Comparison of ENCODE assay signal across 25 cellular contexts in the genomic region with DNA sequence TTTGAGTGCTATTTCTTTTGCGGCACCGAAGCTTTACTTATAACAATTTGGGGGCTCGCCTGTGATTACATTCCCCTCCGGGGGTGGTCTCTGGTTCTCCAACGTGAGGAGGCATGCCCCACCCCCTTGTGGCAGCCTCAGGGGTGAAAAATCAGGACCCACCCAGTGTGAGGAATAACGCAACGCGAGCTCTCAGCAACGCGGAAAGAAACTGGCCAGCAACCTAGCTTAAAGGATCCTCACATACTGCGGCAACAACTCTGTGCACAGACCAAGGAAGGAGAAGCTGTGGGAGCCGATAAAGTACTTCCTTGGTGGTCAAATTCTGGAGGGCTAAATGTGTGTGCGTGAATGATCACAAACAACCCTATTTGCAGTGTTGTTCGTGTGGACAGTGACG. TPM values are rescaled to one million over a fixed set of nuclear protein-coding genes. Genes with fewer than 3 reads are reported as not detected.
DNase-seq lines count a peak whose midpoint lies in the region; ATAC-seq and TF ChIP-seq lines count a peak whose summit lies in the region.
"Had no signal": no experiment of that assay in that cellular context is flagged by ENCODE, and none has a peak within 500 bp of the region (broad histone marks: within the 10 kb centered on the region; RNA-seq: fewer than 3 reads in every experiment).

No MANE protein-coding gene starts in this region.

- H3K4me1 ChIP-seq in HCT116 (ENCODE audit: control insufficient read depth in 1 of 2, insufficient read depth in 2 of 2, low read length in 2 of 2) = peaks cover 9 to 41% of the 10 kb centered on the region in 2 experiments
- no peaks in the 10 kb centered on the region for H3K4me1 ChIP-seq in RWPE2 (ENCODE audit: insufficient read depth, poor library complexity, severe bottlenecking)
- no peaks in the 10 kb centered on the region for H3K4me1 ChIP-seq in esophagus muscularis mucosa
- no peaks in the 10 kb centered on the region for H3K4me1 ChIP-seq in neural progenitor cell
- H3K4me1 ChIP-seq in colonic mucosa = no peaks in the 10 kb centered on the region
- H3K4me1 ChIP-seq in right atrium auricular region = no peaks in the 10 kb centered on the region
- H3K4me1 ChIP-seq: A549; BE2C; BLaER1 treated with 17β-estradiol and CSF1 and Interleukin-3, amounts not matched to agents 10 nM and 100 nM; HAP-1 had no signal

- H3K36me3 ChIP-seq in HCT116 (ENCODE audit: control insufficient read depth in 1 of 2, insufficient read depth in 2 of 2, low read length in 2 of 2) (no peaks in the 10 kb centered on the region), RWPE2 (ENCODE audit: low read depth) (no peaks in the 10 kb centered on the region), esophagus muscularis mucosa (no peaks in the 10 kb centered on the region), neural progenitor cell (no peaks in the 10 kb centered on the region), colonic mucosa (no peaks in the 10 kb centered on the region), right atrium auricular region (no peaks in the 10 kb centered on the region)
- H3K36me3 ChIP-seq: BE2C; BLaER1 treated with 17β-estradiol and CSF1 and Interleukin-3, amounts not matched to agents 10 nM and 100 nM; HAP-1 had no signal

- H3K4me1 Mint-ChIP-seq in neural progenitor cell (peaks cover 2% of the 10 kb centered on the region), chondrocyte (ENCODE audit: low read depth) (no peaks in the 10 kb centered on the region)
- H3K4me1 Mint-ChIP-seq: CD14-positive monocyte; CD8-positive, alpha-beta memory T cell had no signal

- intact Hi-C loops in HCT116 (cut with micrococcal nuclease) (no loop called here), esophagus muscularis mucosa (cut with DNase I) (no loop called here), colonic mucosa (cut with DNase I) (no loop called here)

- H3F3A ChIP-seq in neural progenitor cell (ENCODE audit: low read depth) = no peaks in the 10 kb centered on the region

- CTCF ChIA-PET in HCT116 (lab: Charles Lee) = interaction anchor here (1.0 to 1.4 kb wide), 2 partner anchors 10 to 78 kb away, joined by 3 to 4 read pairs; no protein-coding TSS in a partner anchor

- H3K36me3 Mint-ChIP-seq in neural progenitor cell (no peaks in the 10 kb centered on the region), chondrocyte (ENCODE audit: low read depth) (peaks cover 2% of the 10 kb centered on the region)
- H3K36me3 Mint-ChIP-seq: CD14-positive monocyte; CD8-positive, alpha-beta memory T cell had no signal

- no peak for DNase-seq in HCT116 (ENCODE audit: low read depth, low spot score)
- no peak for DNase-seq in RWPE2 (ENCODE audit: low spot score)
- DNase-seq in esophagus muscularis mucosa (ENCODE audit: extremely low spot score) = peak; percentile 53
- DNase-seq in neural progenitor cell (ENCODE audit: low spot score) = no peak
- no peak for DNase-seq in chondrocyte (ENCODE audit: low spot score)
- no peak for DNase-seq in colonic mucosa
- DNase-seq in right atrium auricular region (ENCODE audit: low spot score) = no peak
- DNase-seq in NCI-H524 treated with DMSO at 0.1 percent for 48 hours (lab: John Stamatoyannopoulos, UW) = no peak
- DNase-seq: 8988T; ACHN; AML-193; BE2C; CD4-positive, alpha-beta T cell; CD8-positive, alpha-beta memory T cell; DMS 273 treated with DMSO at 0.1 percent for 48 hours; DMS79; EL; GDM1 had no signal

- H2AFZ ChIP-seq in HCT116 (ENCODE audit: low read depth, low read length, poor library complexity, severe bottlenecking) (no peak overlapping the region), neural progenitor cell (replicated peaks) (peak overlapping the region; percentile 50)
- H2AFZ ChIP-seq: GM23338 had no signal

- H4K20me1 ChIP-seq in HCT116 (ENCODE audit: insufficient read depth) (no peaks in the 10 kb centered on the region), neural progenitor cell (ENCODE audit: low read depth) (no peaks in the 10 kb centered on the region)
- H4K20me1 ChIP-seq: BLaER1 treated with 17β-estradiol and CSF1 and Interleukin-3, amounts not matched to agents 10 nM and 100 nM had no signal

- H3K9me3 Mint-ChIP-seq in neural progenitor cell (no peaks in the 10 kb centered on the region), chondrocyte (ENCODE audit: low read depth) (no peaks in the 10 kb centered on the region)
- H3K9me3 Mint-ChIP-seq: CD4-positive, alpha-beta T cell; CD8-positive, alpha-beta memory T cell had no signal

- H3K4me3 Mint-ChIP-seq in neural progenitor cell (no peak overlapping the region), chondrocyte (ENCODE audit: unreplicated experiment) (no peak overlapping the region)
- H3K4me3 Mint-ChIP-seq: CD4-positive, alpha-beta T cell; CD8-positive, alpha-beta memory T cell; GM23338 had no signal

- ATAC-seq in HCT116 (peak; percentile 67), RWPE2 (ENCODE audit: low read depth) (no peak)
- ATAC-seq: A549, GM12878, GM23338 had no signal

- RAD21 ChIA-PET in HCT116 (lab: Charles Lee; ENCODE audit: low non-redundant PET in 1 of 2, low total read pairs in 2 of 2, uncharacterized antibody in 2 of 2, unreplicated experiment in 2 of 2) = no interaction called here

- no peak for TF ChIP-seq EP300 in esophagus muscularis mucosa (IDR thresholded peaks at IDR 0.05)

- H3K27me3 ChIP-seq in HCT116 (ENCODE audit: insufficient read depth, low read length) = no peaks in the 10 kb centered on the region
- H3K27me3 ChIP-seq in RWPE2 (ENCODE audit: insufficient read depth, poor library complexity, severe bottlenecking) = no peaks in the 10 kb centered on the region
- H3K27me3 ChIP-seq in esophagus muscularis mucosa = peaks cover 0 to 8% (median 0%) of the 10 kb centered on the region in 4 donors
- H3K27me3 ChIP-seq in neural progenitor cell = no peaks in the 10 kb centered on the region
- no peaks in the 10 kb centered on the region for H3K27me3 ChIP-seq in colonic mucosa
- no peaks in the 10 kb centered on the region for H3K27me3 ChIP-seq in right atrium auricular region
- H3K27me3 ChIP-seq: BLaER1 treated with 17β-estradiol and CSF1 and Interleukin-3, amounts not matched to agents 10 nM and 100 nM had no signal

- no peak; a peak in 1 of 6 replicates for TF ChIP-seq CTCF in HCT116 (IDR thresholded peaks at IDR 0.05 in 2 of 3, conservative IDR thresholded peaks at IDR 0.05 in 1 of 3; ENCODE audit: borderline replicate concordance in 1 of 3, insufficient read depth in 1 of 3, low read depth in 2 of 3, low read length in 2 of 3)
- TF ChIP-seq CTCF in RWPE2 (IDR thresholded peaks at IDR 0.05; ENCODE audit: poor library complexity, severe bottlenecking) = no peak
- TF ChIP-seq CTCF in esophagus muscularis mucosa (IDR thresholded peaks at IDR 0.05) = no peak
- no peak for TF ChIP-seq CTCF in neural progenitor cell (IDR thresholded peaks at IDR 0.05)
- no peak for TF ChIP-seq CTCF in chondrocyte (IDR thresholded peaks at IDR 0.05)
- no peak for TF ChIP-seq CTCF in colonic mucosa (IDR thresholded peaks at IDR 0.05)
- TF ChIP-seq CTCF in right atrium auricular region (IDR thresholded peaks at IDR 0.05) = no peak

- no peaks in the 10 kb centered on the region for H3K9me3 ChIP-seq in HCT116 (ENCODE audit: control insufficient read depth in 1 of 2, insufficient read depth in 1 of 2, low read depth in 1 of 2, low read length in 2 of 2)
- H3K9me3 ChIP-seq in RWPE2 (ENCODE audit: severe bottlenecking) = no peaks in the 10 kb centered on the region
- H3K9me3 ChIP-seq in esophagus muscularis mucosa = no peaks in the 10 kb centered on the region
- H3K9me3 ChIP-seq in neural progenitor cell (ENCODE audit: low read depth) = no peaks in the 10 kb centered on the region
- H3K9me3 ChIP-seq in colonic mucosa = no peaks in the 10 kb centered on the region
- H3K9me3 ChIP-seq in right atrium auricular region = no peaks in the 10 kb centered on the region
- H3K9me3 ChIP-seq: A549, BE2C, HAP-1 had no signal

- no peak overlapping the region for H3K27ac Mint-ChIP-seq in neural progenitor cell
- no peak overlapping the region for H3K27ac Mint-ChIP-seq in chondrocyte (ENCODE audit: unreplicated experiment)
- H3K27ac Mint-ChIP-seq: CD14-positive monocyte; CD4-positive, alpha-beta T cell; CD8-positive, alpha-beta memory T cell; GM23338 had no signal

- no peak for TF ChIP-seq RAD21 in HCT116 (IDR thresholded peaks at IDR 0.05; ENCODE audit: low read depth)

- H3K27ac ChIP-seq in HCT116 (ENCODE audit: low read depth, low read length) (peak overlapping the region; percentile 30), RWPE2 (ENCODE audit: poor library complexity, severe bottlenecking) (peak overlapping the region; percentile 31), esophagus muscularis mucosa (replicated peaks in 1 of 4) (no peak overlapping the region), neural progenitor cell (no peak overlapping the region), colonic mucosa (no peak overlapping the region), right atrium auricular region (no peak overlapping the region)
- H3K27ac ChIP-seq: A549; BLaER1 treated with 17β-estradiol and CSF1 and Interleukin-3, amounts not matched to agents 10 nM and 100 nM had no signal

- no peaks in the 10 kb centered on the region for H3K79me2 ChIP-seq in HCT116 (ENCODE audit: insufficient read depth, low read length)
- no peaks in the 10 kb centered on the region for H3K79me2 ChIP-seq in neural progenitor cell (ENCODE audit: low read depth)

- peak overlapping the region; percentile 41 to 56 for H3K4me3 ChIP-seq in HCT116 (replicated peaks in 1 of 2; ENCODE audit: low read depth in 1 of 2, low read length in 2 of 2)
- no peak overlapping the region for H3K4me3 ChIP-seq in RWPE2 (ENCODE audit: severe bottlenecking)
- no peak overlapping the region for H3K4me3 ChIP-seq in esophagus muscularis mucosa
- H3K4me3 ChIP-seq in neural progenitor cell = no peak overlapping the region
- H3K4me3 ChIP-seq in colonic mucosa = no peak overlapping the region
- H3K4me3 ChIP-seq in right atrium auricular region = no peak overlapping the region
- H3K4me3 ChIP-seq: A549; BLaER1 treated with 17β-estradiol and CSF1 and Interleukin-3, amounts not matched to agents 10 nM and 100 nM; GM12878; GM23338; HAP-1 had no signal

- H3K27me3 Mint-ChIP-seq in neural progenitor cell (ENCODE audit: insufficient read depth, low read depth) (peaks cover 8% of the 10 kb centered on the region), chondrocyte (ENCODE audit: low read depth) (peaks cover 53% of the 10 kb centered on the region)

- H3K4me2 ChIP-seq in HCT116 (ENCODE audit: low read length) = peak overlapping the region; percentile 72
- H3K4me2 ChIP-seq in neural progenitor cell = no peak overlapping the region
- H3K4me2 ChIP-seq: A549; BLaER1 treated with 17β-estradiol and CSF1 and Interleukin-3, amounts not matched to agents 10 nM and 100 nM; GM23338 had no signal

- BruUV-seq in HCT116 (replicated peaks; lab: Mats Ljungman, UMichigan) = TSS peak; percentile 95

- H3K9me2 ChIP-seq in HCT116 (ENCODE audit: insufficient read depth) = no peaks in the 10 kb centered on the region

- POLR2A ChIA-PET in HCT116 (lab: Charles Lee) = interaction anchor here (1.2 to 1.5 kb wide), 4 partner anchors 9 to 86 kb away, joined by 3 to 5 read pairs (median 4); partner anchors contain the start of genes ACY1, PARP3 and RRP9

- peak overlapping the region; percentile 61 for H3K9ac ChIP-seq in HCT116 (ENCODE audit: low read length)
- no peak overlapping the region for H3K9ac ChIP-seq in neural progenitor cell
- H3K9ac ChIP-seq in colonic mucosa (ENCODE audit: low read depth in 2 of 2, low read length in 2 of 2) = no peak overlapping the region
- H3K9ac ChIP-seq: BLaER1 treated with 17β-estradiol and CSF1 and Interleukin-3, amounts not matched to agents 10 nM and 100 nM had no signal

- TF ChIP-seq POLR2A in HCT116 (IDR thresholded peaks at IDR 0.05; ENCODE audit: borderline replicate concordance, extremely low read depth, insufficient read depth, insufficient read length) (no peak), esophagus muscularis mucosa (IDR thresholded peaks at IDR 0.05; ENCODE audit: low read depth) (no peak)

- WGBS in esophagus muscularis mucosa = 89% methylated on average over 15 of the region's 15 CpGs

RNA-seq across cellular contexts. Expression of gene IQCF1, which starts 5.8 kb away (rescaled TPM):
- total RNA-seq in HCT116 (2021; ENCODE audit: unreplicated experiment) (0.66 TPM), esophagus muscularis mucosa (not detected), neural progenitor cell (ENCODE audit: low replicate concordance) (not detected in 2 replicates), chondrocyte (not detected in 3 replicates), colonic mucosa (not detected), right atrium auricular region (not detected)
- 0.96 and 1.3 TPM in 2 replicates for polyA plus RNA-seq in HCT116 (2012)
- total RNA-seq: CD4-positive, alpha-beta T cell; CD8-positive, alpha-beta memory T cell; GM12878; GM23338; H4 had no signal
- polyA plus RNA-seq: A549; CD14-positive monocyte; CD8-positive, alpha-beta memory T cell; GM12878; GM23338 had no signal

RNA-seq across cellular contexts. Expression of gene IQCF5, which starts 22.0 kb away (rescaled TPM):
- total RNA-seq in HCT116 (2021; ENCODE audit: unreplicated experiment) (not detected), esophagus muscularis mucosa (not detected), neural progenitor cell (ENCODE audit: low replicate concordance) (not detected in 2 replicates), chondrocyte (not detected in 3 replicates), colonic mucosa (not detected), right atrium auricular region (not detected)
- polyA plus RNA-seq in HCT116 (2012) = not detected in 2 replicates
- total RNA-seq: CD4-positive, alpha-beta T cell; CD8-positive, alpha-beta memory T cell; GM12878; GM23338; H4 had no signal
- polyA plus RNA-seq: A549; CD14-positive monocyte; CD8-positive, alpha-beta memory T cell; GM12878; GM23338 had no signal

RNA-seq across cellular contexts. Expression of gene IQCF2, which starts 36.0 kb away (rescaled TPM):
- total RNA-seq in HCT116 (2021; ENCODE audit: unreplicated experiment) = not detected
- not detected in 2 replicates for polyA plus RNA-seq in HCT116 (2012)
- not detected for total RNA-seq in esophagus muscularis mucosa
- total RNA-seq in neural progenitor cell (ENCODE audit: low replicate concordance) = not detected in 2 replicates
- total RNA-seq in chondrocyte = not detected in 3 replicates
- not detected for total RNA-seq in colonic mucosa
- not detected for total RNA-seq in right atrium auricular region
- total RNA-seq: CD4-positive, alpha-beta T cell; CD8-positive, alpha-beta memory T cell; GM12878; GM23338; H4 had no signal
- polyA plus RNA-seq: A549; CD14-positive monocyte; CD8-positive, alpha-beta memory T cell; GM12878; GM23338 had no signal

RNA-seq across cellular contexts. Expression of gene RRP9, which starts 44.3 kb away (rescaled TPM):
- total RNA-seq in HCT116 (2021; ENCODE audit: unreplicated experiment) (71.3 TPM), esophagus muscularis mucosa (10 to 100 TPM in 3 of 4 donors, 1 to 10 TPM in 1; 9.6 to 20.7 (median 15.5) TPM), neural progenitor cell (ENCODE audit: low replicate concordance) (10.5 and 20.1 TPM in 2 replicates), chondrocyte (18.0 to 21.0 TPM (median 19.7 TPM) in 3 replicates), colonic mucosa (10 to 100 TPM in 1 of 2 donors, 1 to 10 TPM in 1; 9.6 to 24.7 TPM), right atrium auricular region (10 to 100 TPM in 1 of 2 donors, 1 to 10 TPM in 1; 6.3 to 11.1 TPM)
- 54.7 and 62.5 TPM in 2 replicates for polyA plus RNA-seq in HCT116 (2012)

RNA-seq across cellular contexts. Expression of gene PARP3, which starts 44.8 kb away (rescaled TPM):
- total RNA-seq in HCT116 (2021; ENCODE audit: unreplicated experiment) = 17.5 TPM
- polyA plus RNA-seq in HCT116 (2012) = 22.8 and 26.5 TPM in 2 replicates
- 10 to 100 TPM; 22.9 to 37.9 (median 30.1) TPM for total RNA-seq in esophagus muscularis mucosa
- total RNA-seq in neural progenitor cell (ENCODE audit: low replicate concordance) = 2.0 and 3.9 TPM in 2 replicates
- 9.5 to 12.4 TPM (median 9.7 TPM) in 3 replicates for total RNA-seq in chondrocyte
- total RNA-seq in colonic mucosa = 10 to 100 TPM; 17.0 to 18.0 TPM
- total RNA-seq in right atrium auricular region = 10 to 100 TPM in 1 of 2 donors, 1 to 10 TPM in 1; 9.8 to 12.8 TPM

Comparison
In these comparisons a context has a peak if more than half of its experiments do, and no peak if none do; other contexts are left out.
1. H3K27ac ChIP-seq: peak in HCT116 (single experiment) and RWPE2 (single experiment); none in esophagus muscularis mucosa (0 of 4), neural progenitor cell (single experiment), colonic mucosa (single experiment) and right atrium auricular region (0 of 2).
2. H3K4me3 ChIP-seq: peak in HCT116 (2 of 2); none in RWPE2 (single experiment), esophagus muscularis mucosa (0 of 4), neural progenitor cell (single experiment), colonic mucosa (single experiment) and right atrium auricular region (0 of 2).